In genomic region chr9:94937214-94937903, GRCh38 we compare ENCODE assay signal across 12 cellular contexts.
A peak's percentile ranks its signal among the peaks of the same experiment; 100 is the strongest.
DNase-seq lines count a peak whose midpoint lies in the region; ATAC-seq and TF ChIP-seq lines count a peak whose summit lies in the region.
"Had no signal": no experiment of that assay in that cellular context is flagged by ENCODE, and none has a peak within 500 bp of the region (broad histone marks: within the 10 kb centered on the region; RNA-seq: fewer than 3 reads in every experiment).

No MANE protein-coding gene starts in this region.

- TF ChIP-seq CTCF in right atrium auricular region (IDR thresholded peaks at IDR 0.05) (no peak), uterus (IDR thresholded peaks at IDR 0.05) (no peak), prostate gland (IDR thresholded peaks at IDR 0.05) (no peak)

- intact Hi-C loops in left ventricle myocardium superior (cut with micrococcal nuclease), result no loop called here
- intact Hi-C loops in uterus (cut with DNase I; ENCODE audit: low total_unique reads), result no loop called here
- intact Hi-C loops in prostate gland (cut with DNase I), result no loop called here

- peaks cover 0 to 40% of the 10 kb centered on the region in 2 donors for H3K4me1 ChIP-seq in right atrium auricular region
- H3K4me1 ChIP-seq in uterus, result peaks cover 0 to 5% of the 10 kb centered on the region in 2 donors
- H3K4me1 ChIP-seq in prostate gland (replicated peaks), result no peaks in the 10 kb centered on the region
- H3K4me1 ChIP-seq: BLaER1 had no signal

- WGBS in prostate gland, result 96% methylated on average over 6 of the region's 6 CpGs

- H3K27me3 ChIP-seq in right atrium auricular region, result no peaks in the 10 kb centered on the region
- no peaks in the 10 kb centered on the region for H3K27me3 ChIP-seq in uterus
- H3K27me3 ChIP-seq in prostate gland (replicated peaks; ENCODE audit: insufficient read depth), result no peaks in the 10 kb centered on the region
- H3K27me3 ChIP-seq: BLaER1 had no signal

- H3K27ac ChIP-seq in right atrium auricular region (peak overlapping the region in 1 of 2 donors; percentile 26), angular gyrus (ENCODE audit: low read depth, low read length) (peak overlapping the region; percentile 72), uterus (peak overlapping the region; percentile 70 to 83), prostate gland (no peak overlapping the region)
- H3K27ac ChIP-seq: BLaER1, VCaP had no signal

- no peaks in the 10 kb centered on the region for H3K36me3 ChIP-seq in right atrium auricular region
- no peaks in the 10 kb centered on the region for H3K36me3 ChIP-seq in uterus
- H3K36me3 ChIP-seq in prostate gland, result no peaks in the 10 kb centered on the region

- H3K9me3 ChIP-seq in right atrium auricular region (no peaks in the 10 kb centered on the region), uterus (no peaks in the 10 kb centered on the region), prostate gland (no peaks in the 10 kb centered on the region)
- H3K9me3 ChIP-seq: BLaER1 had no signal

- H3K4me3 ChIP-seq in right atrium auricular region, result no peak overlapping the region
- no peak overlapping the region for H3K4me3 ChIP-seq in uterus
- H3K4me3 ChIP-seq in prostate gland, result no peak overlapping the region
- H3K4me3 ChIP-seq: BLaER1 had no signal

- ATAC-seq in left ventricle myocardium superior, result peak; percentile 40
- ATAC-seq: activated naive CD8-positive, alpha-beta T cell treated with anti-CD3 and anti-CD28 coated beads, Interleukin-2, amount 50 U/mL, for 24 hours had no signal

- TF ChIP-seq POLR2A in uterus (IDR thresholded peaks at IDR 0.05) (no peak), prostate gland (IDR thresholded peaks at IDR 0.05) (no peak)

- DNase-seq in left ventricle myocardium superior (no peak), right atrium auricular region (ENCODE audit: low spot score) (no peak), inferior parietal cortex (ENCODE audit: extremely low spot score) (peak; percentile 67), uterus (no peak), SK-N-DZ (ENCODE audit: low spot score) (no peak), NCI-H187 treated with DMSO at 0.1 percent for 48 hours (lab: John Stamatoyannopoulos, UW) (no peak), prostate gland (ENCODE audit: low spot score) (no peak)
- DNase-seq: activated naive CD8-positive, alpha-beta T cell treated with anti-CD3 and anti-CD28 coated beads, Interleukin-2, amount 50 U/mL, for 24 hours; kidney had no signal

Comparison
In these comparisons a context has a peak if more than half of its experiments do, and no peak if none do; other contexts are left out.
1. H3K27ac ChIP-seq: peak in angular gyrus (single experiment) and uterus (2 of 2); none in prostate gland (0 of 2).